Comparison of ENCODE assay signal across 1 cellular context in genomic region chr14:80669416-80669815, GRCh38.
TF ChIP-seq lines count a peak whose summit lies in the region.

No MANE protein-coding gene starts in this region.

TF ChIP-seq in WTC11, 78 proteins besides CTCF, POLR2A, EP300 and RAD21 (continued from another document):
- TF ChIP-seq ZNF425 (CRISPR knock-in tag; conservative IDR thresholded peaks at IDR 0.05) = no peak
- no peak for TF ChIP-seq FOXK1 (CRISPR knock-in tag; IDR thresholded peaks at IDR 0.05)
- no peak for TF ChIP-seq MYBL2 (CRISPR knock-in tag; IDR thresholded peaks at IDR 0.05)
- no peak for TF ChIP-seq ATF2 (CRISPR knock-in tag; IDR thresholded peaks at IDR 0.05; ENCODE audit: borderline replicate concordance, low read depth)
